In genomic region chr2:157327621-157328102, GRCh38 we compare ENCODE assay signal across 8 cellular contexts. TPM values are rescaled to one million over a fixed set of nuclear protein-coding genes. Genes with fewer than 3 reads are reported as not detected.
DNase-seq lines count a peak whose midpoint lies in the region; ATAC-seq, FAIRE-seq and TF ChIP-seq lines count a peak whose summit lies in the region.

No MANE protein-coding gene starts in this region.

- ATAC-seq in A549, result peak; percentile 98 to 100
- peak; percentile 97 for ATAC-seq in GM18508 (IDR thresholded peaks at IDR 0.05; ENCODE audit: insufficient read depth, unreplicated experiment)
- peak; percentile 100 for ATAC-seq in HG02973 (IDR thresholded peaks at IDR 0.05; ENCODE audit: unreplicated experiment)

- POLR2A ChIA-PET in A549 (lab: Yijun Ruan, JAX), result no interaction called here

- no peak for TF ChIP-seq EP300 in A549 (IDR thresholded peaks at IDR 0.05)

- peaks cover 4% of the 10 kb centered on the region; the same call in 1 of the 3 replicates for H3K4me1 ChIP-seq in A549

- H3K27ac ChIP-seq in A549 (no peak overlapping the region), WERI-Rb-1 (peak overlapping the region; percentile 78)

- CTCF ChIA-PET in A549 (lab: Yijun Ruan, JAX), result interaction anchor here (0.6 to 7.6 kb wide), 27 partner anchors 9 to 1951 kb away, joined by 3 to 79 read pairs (median 4); no protein-coding TSS in a partner anchor

- TF ChIP-seq RAD21 in A549 (conservative IDR thresholded peaks at IDR 0.05 in 1 of 2, IDR thresholded peaks at IDR 0.05 in 1 of 2), result peak; percentile 65 to 66

- DNase-seq in A549 (ENCODE audit: low read depth in 1 of 2, low spot score in 1 of 2) (peak; percentile 66 to 78), NCI-H2107 treated with DMSO at 0.1 percent for 48 hours (lab: John Stamatoyannopoulos, UW; ENCODE audit: unreplicated experiment) (peak; percentile 45), WERI-Rb-1 (peak; percentile 93), T47D (ENCODE audit: low read depth in 1 of 2, low spot score in 1 of 2) (peak; percentile 42 to 67), islet precursor cell (peak; percentile 91)
- DNase-seq in stimulated activated CD4-positive, alpha-beta T cell treated with anti-CD3 and anti-CD28 coated beads, Interleukin-1b, Interleukin-23, amount 100 ng/mL, for 4 hours (ENCODE audit: low read depth in 2 of 2), result peak; percentile 88 to 93

- WGBS in A549 (ENCODE audit: missing lambda C conversion rate), result 22% methylated on average over 6 of the region's 6 CpGs

- H3K9me3 ChIP-seq in A549 (no peaks in the 10 kb centered on the region), WERI-Rb-1 (ENCODE audit: severe bottlenecking) (no peaks in the 10 kb centered on the region)

- no peaks in the 10 kb centered on the region for H3K36me3 ChIP-seq in WERI-Rb-1

- FAIRE-seq in A549 (lab: Jason Lieb, UNC), result no peak

- in situ Hi-C loops in T47D (cut with HindIII; ENCODE audit: low pct_unique_long_range_greater_than_20kb, low sequenced_read_pairs), result no loop called here

- no peak overlapping the region for H3K4me2 ChIP-seq in A549

- TF ChIP-seq CTCF in A549 (IDR thresholded peaks at IDR 0.05) (peak; percentile 74), WERI-Rb-1 (IDR thresholded peaks at IDR 0.05; ENCODE audit: low read depth, low read length) (peak; percentile 93)

- no peak overlapping the region for H3K4me3 ChIP-seq in A549
- 0 out of 2 replicates have a peak overlapping the region, but pooled peaks have one; percentile 11 for H3K4me3 ChIP-seq in WERI-Rb-1 (ENCODE audit: low read depth, low read length)

- TF ChIP-seq POLR2A in A549 (IDR thresholded peaks at IDR 0.05; ENCODE audit: low read length), result no peak

- H3K27me3 ChIP-seq in WERI-Rb-1 (ENCODE audit: insufficient read depth, low read depth, severe bottlenecking), result no peaks in the 10 kb centered on the region

TF ChIP-seq in A549, 52 proteins besides CTCF, POLR2A, EP300 and RAD21:
- TF ChIP-seq SMC3 (IDR thresholded peaks at IDR 0.05), result peak; percentile 62
- no peak for TF ChIP-seq JUNB (IDR thresholded peaks at IDR 0.05)

RNA-seq across cellular contexts. Expression of gene ERMN, which starts 2.0 kb away (rescaled TPM):
- not detected in 2 replicates for polyA plus RNA-seq in A549 (2011; rRNA removed)
- polyA plus RNA-seq in A549 (2012; cell fraction: cytosol; rRNA removed), result not detected in 2 replicates
- not detected in 2 replicates for polyA plus RNA-seq in A549 (2012; cell fraction: nucleus; rRNA removed)
- polyA plus RNA-seq in A549 (2017; fragmentation: RNase III; extraction: RNeasy Plus Mini Kit Qiagen cat#74134 plus additional on column Dnase treatment), result not detected in 3 replicates
- not detected in 2 replicates for polyA minus RNA-seq in A549 (2011; rRNA and poly(A)+ RNA removed)
